Comparison of ENCODE assay signal across 12 cellular contexts in the genomic region with DNA sequence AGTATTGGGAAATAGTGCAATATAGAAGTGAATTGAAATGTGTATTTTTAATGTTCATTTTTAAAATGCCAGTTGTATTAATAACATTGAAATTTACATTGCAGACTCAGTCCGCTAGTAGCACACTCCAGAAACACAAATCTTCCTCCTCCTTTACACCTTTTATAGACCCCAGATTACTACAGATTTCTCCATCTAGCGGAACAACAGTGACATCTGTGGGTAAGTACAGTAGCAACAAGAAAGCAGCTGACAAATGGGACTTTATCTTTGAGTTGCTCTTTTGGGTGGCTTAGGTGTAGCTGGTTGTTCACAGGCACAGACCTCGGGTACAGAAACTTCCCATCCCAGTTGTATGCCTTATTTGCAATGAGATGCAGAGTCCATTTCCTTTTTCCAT.
A peak's percentile ranks its signal among the peaks of the same experiment; 100 is the strongest.
DNase-seq lines count a peak whose midpoint lies in the region; ATAC-seq and TF ChIP-seq lines count a peak whose summit lies in the region.
"Had no signal": no experiment of that assay in that cellular context is flagged by ENCODE, and none has a peak within 500 bp of the region (broad histone marks: within the 10 kb centered on the region; RNA-seq: fewer than 3 reads in every experiment).

No MANE protein-coding gene starts in this region.

- peak overlapping the region in 3 of 5 experiments; percentile 6 to 35 (median 11) for H3K27ac Mint-ChIP-seq in brain
- H3K27ac Mint-ChIP-seq: natural killer cell treated with Interleukin-12 subunit alpha and Interleukin-12 subunit beta and Interleukin-15 and Interleukin-18, amount 100 ng/mL, for 72 hours had no signal

- H3K27me3 Mint-ChIP-seq in brain: no peaks in the 10 kb centered on the region
- H3K27me3 Mint-ChIP-seq: natural killer cell treated with Interleukin-12 subunit alpha and Interleukin-12 subunit beta and Interleukin-15 and Interleukin-18, amount 100 ng/mL, for 72 hours had no signal

- ATAC-seq in psoas muscle: no peak
- ATAC-seq in left ventricle myocardium superior: no peak
- no peak for ATAC-seq in GM21529 (IDR thresholded peaks at IDR 0.05; ENCODE audit: unreplicated experiment)

- DNase-seq in NCI-H748 (lab: John Stamatoyannopoulos, UW; ENCODE audit: unreplicated experiment): peak; percentile 3
- DNase-seq in NCI-H748 treated with DMSO at 0.1 percent for 48 hours (lab: John Stamatoyannopoulos, UW): no peak
- peak; percentile 16 to 49 for DNase-seq in Kasumi-1 (lab: John Stamatoyannopoulos, UW)
- DNase-seq in psoas muscle: no peak
- DNase-seq in left ventricle myocardium superior: no peak
- DNase-seq in activated CD4-positive, alpha-beta T cell treated with anti-CD3 and anti-CD28 coated beads, Interleukin-2, amount 50 U/mL, for 1 hour: no peak
- DNase-seq: uterus had no signal

- no peaks in the 10 kb centered on the region for H3K9me3 Mint-ChIP-seq in brain
- H3K9me3 Mint-ChIP-seq: natural killer cell treated with Interleukin-12 subunit alpha and Interleukin-12 subunit beta and Interleukin-15 and Interleukin-18, amount 100 ng/mL, for 72 hours had no signal

- 86 to 92% (median 86%) methylated on average over 3 of the region's 3 CpGs for WGBS in psoas muscle, 3 donors

- no peaks in the 10 kb centered on the region for H3K4me1 Mint-ChIP-seq in brain

- H3K4me1 ChIP-seq in psoas muscle: no peaks in the 10 kb centered on the region
- H3K4me1 ChIP-seq: BLaER1, breast epithelium, uterus had no signal

- peaks cover 15 to 95% of the 10 kb centered on the region in 2 donors for H3K36me3 ChIP-seq in psoas muscle (ENCODE audit: insufficient read depth in 1 of 2, low read depth in 1 of 2)
- H3K36me3 ChIP-seq: breast epithelium, uterus had no signal

- intact Hi-C loops in psoas muscle (cut with DNase I): no loop called here
- intact Hi-C loops in left ventricle myocardium superior (cut with micrococcal nuclease): no loop called here

- no peaks in the 10 kb centered on the region for H3K27me3 ChIP-seq in psoas muscle (ENCODE audit: insufficient read depth in 3 of 3, low read length in 2 of 3)
- H3K27me3 ChIP-seq: BLaER1, breast epithelium, uterus had no signal

- no peak overlapping the region for H3K4me3 ChIP-seq in psoas muscle
- H3K4me3 ChIP-seq: BLaER1, breast epithelium, uterus had no signal

- no peak overlapping the region for H3K4me3 Mint-ChIP-seq in brain
- H3K4me3 Mint-ChIP-seq: natural killer cell treated with Interleukin-12 subunit alpha and Interleukin-12 subunit beta and Interleukin-15 and Interleukin-18, amount 100 ng/mL, for 72 hours had no signal

- TF ChIP-seq CTCF in brain (conservative IDR thresholded peaks at IDR 0.05): peak; percentile 18 to 28
- TF ChIP-seq CTCF in psoas muscle (IDR thresholded peaks at IDR 0.05): peak; percentile 16

- peaks cover 90% of the 10 kb centered on the region for H3K36me3 Mint-ChIP-seq in brain

- no peaks in the 10 kb centered on the region for H3K9me3 ChIP-seq in psoas muscle
- H3K9me3 ChIP-seq: BLaER1, breast epithelium, uterus had no signal

- H3K27ac ChIP-seq in psoas muscle: no peak overlapping the region
- H3K27ac ChIP-seq: BLaER1, breast epithelium, uterus had no signal

Comparison
In these comparisons a context has a peak if more than half of its experiments do, and no peak if none do; other contexts are left out.
1. DNase-seq: peak in NCI-H748 (single experiment) and Kasumi-1 (2 of 2); none in NCI-H748 treated with DMSO at 0.1 percent for 48 hours (single experiment), psoas muscle (0 of 2), left ventricle myocardium superior (single experiment) and activated CD4-positive, alpha-beta T cell treated with anti-CD3 and anti-CD28 coated beads, Interleukin-2, amount 50 U/mL, for 1 hour (single experiment).